15 cellular contexts compared by ENCODE assay signal in genomic region chr10:35896011-35896410, GRCh38.
DNase-seq lines count a peak whose midpoint lies in the region; ATAC-seq and TF ChIP-seq lines count a peak whose summit lies in the region.
"Had no signal": no experiment of that assay in that cellular context is flagged by ENCODE, and none has a peak within 500 bp of the region (broad histone marks: within the 10 kb centered on the region; RNA-seq: fewer than 3 reads in every experiment).

No MANE protein-coding gene starts in this region.

- no peaks in the 10 kb centered on the region for H3K36me3 ChIP-seq in left lung
- no peaks in the 10 kb centered on the region for H3K36me3 ChIP-seq in effector memory CD4-positive, alpha-beta T cell (ENCODE audit: control insufficient read depth, insufficient read depth, low read length)
- H3K36me3 ChIP-seq: right lobe of liver had no signal

- DNase-seq in AG09309 (ENCODE audit: low read depth) (peak; percentile 37), RWPE1 (ENCODE audit: low spot score) (peak; percentile 29), epithelial cell of esophagus (ENCODE audit: low read depth) (peak; percentile 80), left lung (no peak), cardiac septum (ENCODE audit: low spot score) (no peak), NCI-H1694 treated with DMSO at 0.1 percent for 48 hours (lab: John Stamatoyannopoulos, UW) (no peak), NOMO-1 treated with dmso at 0.1 percent for 144 hours (lab: John Stamatoyannopoulos, UW; ENCODE audit: unreplicated experiment) (no peak)
- DNase-seq in effector memory CD4-positive, alpha-beta T cell: no peak
- DNase-seq: cerebellar nuclear complex; head of caudate nucleus; kidney; NK-92 treated with Interleukin-12 subunit alpha and Interleukin-12 subunit beta, amount 100 ng/mL, for 24 hours; occipital lobe; right lobe of liver; T-helper 2 cell had no signal

- CTCF ChIA-PET in RWPE1 (lab: Yijun Ruan, JAX): no interaction called here

- peaks cover 0 to 2% of the 10 kb centered on the region in 2 donors for H3K4me1 ChIP-seq in left lung
- no peaks in the 10 kb centered on the region for H3K4me1 ChIP-seq in effector memory CD4-positive, alpha-beta T cell (ENCODE audit: control insufficient read depth, insufficient read depth, low read length, poor library complexity, severe bottlenecking)
- H3K4me1 ChIP-seq: right lobe of liver had no signal

- H3K4me3 ChIP-seq in AG09309 (ENCODE audit: control insufficient read depth, low read depth, low read length) (no peak overlapping the region), epithelial cell of esophagus (ENCODE audit: low read length) (no peak overlapping the region), left lung (no peak overlapping the region)
- no peak overlapping the region for H3K4me3 ChIP-seq in effector memory CD4-positive, alpha-beta T cell (ENCODE audit: insufficient read depth, low read depth, low read length, poor library complexity, severe bottlenecking)
- H3K4me3 ChIP-seq: right lobe of liver had no signal

- POLR2A ChIA-PET in RWPE1 (lab: Yijun Ruan, JAX; ENCODE audit: low non-redundant PET): no interaction called here

- ATAC-seq in left lung: peak; percentile 10
- ATAC-seq: right lobe of liver had no signal

- no peaks in the 10 kb centered on the region for H3K27me3 ChIP-seq in left lung
- H3K27me3 ChIP-seq in effector memory CD4-positive, alpha-beta T cell (replicated peaks; ENCODE audit: control insufficient read depth, insufficient read depth, low read length, poor library complexity, severe bottlenecking): no peaks in the 10 kb centered on the region
- H3K27me3 ChIP-seq: right lobe of liver had no signal

- H3K27ac ChIP-seq in RWPE1 (no peak overlapping the region), left lung (no peak overlapping the region)
- no peak overlapping the region for H3K27ac ChIP-seq in effector memory CD4-positive, alpha-beta T cell (ENCODE audit: insufficient read depth, low read length, poor library complexity, severe bottlenecking)
- H3K27ac ChIP-seq: right lobe of liver had no signal

- H3K9me3 ChIP-seq in left lung: no peaks in the 10 kb centered on the region
- no peaks in the 10 kb centered on the region for H3K9me3 ChIP-seq in effector memory CD4-positive, alpha-beta T cell (ENCODE audit: control insufficient read depth, low read length)
- H3K9me3 ChIP-seq: right lobe of liver had no signal

- no peak for TF ChIP-seq CTCF in AG09309 (IDR thresholded peaks at IDR 0.05; ENCODE audit: control insufficient read depth, insufficient read depth, low read depth, low read length, missing control alignments)
- TF ChIP-seq CTCF in RWPE1 (conservative IDR thresholded peaks at IDR 0.05; ENCODE audit: low read depth): no peak
- TF ChIP-seq CTCF in epithelial cell of esophagus (IDR thresholded peaks at IDR 0.05; ENCODE audit: insufficient read depth, low read depth, low read length, missing control alignments): no peak
- no peak for TF ChIP-seq CTCF in left lung (IDR thresholded peaks at IDR 0.05)

- intact Hi-C loops in left lung (cut with DNase I) (no loop called here), cardiac septum (cut with DNase I) (no loop called here)

Comparison
In these comparisons a context has a peak if more than half of its experiments do, and no peak if none do; other contexts are left out.
1. DNase-seq: peak in AG09309 (single experiment), RWPE1 (single experiment) and epithelial cell of esophagus (single experiment); none in left lung (0 of 2), cardiac septum (single experiment), NCI-H1694 treated with DMSO at 0.1 percent for 48 hours (single experiment), effector memory CD4-positive, alpha-beta T cell (0 of 3) and NOMO-1 treated with dmso at 0.1 percent for 144 hours (single experiment).